12 cellular contexts compared by ENCODE assay signal in the genomic region with DNA sequence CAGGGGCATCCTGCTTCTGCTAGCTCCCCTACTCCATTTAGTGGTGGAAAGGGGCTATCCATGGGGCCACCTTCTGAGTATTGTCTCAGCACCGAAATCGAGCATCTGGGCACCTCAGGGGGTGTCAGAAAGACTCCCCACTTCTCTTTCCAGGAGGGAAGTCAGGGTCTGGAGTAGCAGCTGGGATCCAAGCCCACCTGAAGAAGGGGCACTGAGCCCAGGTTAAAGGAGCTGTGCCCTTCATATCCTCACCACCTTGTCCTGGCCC. TPM values are rescaled to one million over a fixed set of nuclear protein-coding genes. Genes with fewer than 3 reads are reported as not detected.
DNase-seq lines count a peak whose midpoint lies in the region; FAIRE-seq and TF ChIP-seq lines count a peak whose summit lies in the region.
"Had no signal": no experiment of that assay in that cellular context is flagged by ENCODE, and none has a peak within 500 bp of the region (broad histone marks: within the 10 kb centered on the region; RNA-seq: fewer than 3 reads in every experiment).

No MANE protein-coding gene starts in this region.

- H3K9ac ChIP-seq in HUES48 (ENCODE audit: low read depth, low read length): no peak overlapping the region; the same call in 1 of the 2 replicates
- H3K9ac ChIP-seq in colonic mucosa (ENCODE audit: low read depth in 2 of 2, low read length in 2 of 2): peak overlapping the region; percentile 46 to 56

- H3K27ac Mint-ChIP-seq in mesothelial cell of epicardium: peak overlapping the region; percentile 98
- H3K27ac Mint-ChIP-seq in activated T-cell treated with anti-CD3 and anti-CD28 coated beads, Interleukin-2, amount 50 U/mL, for 24 hours: no peak overlapping the region

- H3K4me1 Mint-ChIP-seq in mesothelial cell of epicardium: peaks cover 54% of the 10 kb centered on the region
- peaks cover 17% of the 10 kb centered on the region for H3K4me1 Mint-ChIP-seq in activated T-cell treated with anti-CD3 and anti-CD28 coated beads, Interleukin-2, amount 50 U/mL, for 24 hours (ENCODE audit: low read depth)

- H3K36me3 Mint-ChIP-seq in mesothelial cell of epicardium: peaks cover 6% of the 10 kb centered on the region
- H3K36me3 Mint-ChIP-seq in activated T-cell treated with anti-CD3 and anti-CD28 coated beads, Interleukin-2, amount 50 U/mL, for 24 hours (ENCODE audit: low read depth): no peaks in the 10 kb centered on the region

- no peak for FAIRE-seq in small intestine (lab: Jason Lieb, UNC)
- FAIRE-seq: TTC549 had no signal

- H3K36me3 ChIP-seq in HUES48 (ENCODE audit: control insufficient read depth, insufficient read depth, low read length) (no peaks in the 10 kb centered on the region; the same call in 1 of the 2 replicates), colonic mucosa (no peaks in the 10 kb centered on the region), testis (ENCODE audit: low read depth, missing control alignments) (no peaks in the 10 kb centered on the region), small intestine (ENCODE audit: control insufficient read depth in 2 of 2, insufficient read depth in 2 of 2, low read length in 2 of 2) (no peaks in the 10 kb centered on the region)

- no peaks in the 10 kb centered on the region for H3K9me3 Mint-ChIP-seq in mesothelial cell of epicardium
- H3K9me3 Mint-ChIP-seq in activated T-cell treated with anti-CD3 and anti-CD28 coated beads, Interleukin-2, amount 50 U/mL, for 24 hours: no peaks in the 10 kb centered on the region

- TF ChIP-seq CTCF in colonic mucosa (IDR thresholded peaks at IDR 0.05) (no peak), mesothelial cell of epicardium (IDR thresholded peaks at IDR 0.05; ENCODE audit: unreplicated experiment) (no peak), testis (IDR thresholded peaks at IDR 0.05) (no peak)

- H3K4me1 ChIP-seq in HUES48 (ENCODE audit: control insufficient read depth, insufficient read depth, low read length) (peaks cover 32% of the 10 kb centered on the region), colonic mucosa (no peaks in the 10 kb centered on the region), testis (peaks cover 29% of the 10 kb centered on the region), small intestine (ENCODE audit: control insufficient read depth in 2 of 2, insufficient read depth in 1 of 2, low read depth in 1 of 2, low read length in 1 of 2) (no peaks in the 10 kb centered on the region)

- H3K9me3 ChIP-seq in HUES48 (ENCODE audit: control insufficient read depth, insufficient read depth, low read length): no peaks in the 10 kb centered on the region
- H3K9me3 ChIP-seq in colonic mucosa: no peaks in the 10 kb centered on the region
- no peaks in the 10 kb centered on the region for H3K9me3 ChIP-seq in testis
- no peaks in the 10 kb centered on the region for H3K9me3 ChIP-seq in small intestine (ENCODE audit: control insufficient read depth, low read depth)

- peaks cover 8% of the 10 kb centered on the region for H3K27me3 Mint-ChIP-seq in mesothelial cell of epicardium (ENCODE audit: low read depth)
- H3K27me3 Mint-ChIP-seq in activated T-cell treated with anti-CD3 and anti-CD28 coated beads, Interleukin-2, amount 50 U/mL, for 24 hours: peaks cover 40% of the 10 kb centered on the region

- intact Hi-C loops in colonic mucosa (cut with DNase I) (no loop called here), testis (cut with DNase I; ENCODE audit: low total_unique reads) (no loop called here)

- H3K4me3 ChIP-seq in HUES48 (ENCODE audit: low read depth, low read length) (peak overlapping the region; percentile 55), colonic mucosa (peak overlapping the region; percentile 39), testis (no peak overlapping the region), small intestine (ENCODE audit: low read depth in 1 of 2, low read length in 2 of 2) (no peak overlapping the region)

- peak overlapping the region; percentile 88 for H3K4me3 Mint-ChIP-seq in mesothelial cell of epicardium
- no peak overlapping the region for H3K4me3 Mint-ChIP-seq in activated T-cell treated with anti-CD3 and anti-CD28 coated beads, Interleukin-2, amount 50 U/mL, for 24 hours

- TF ChIP-seq POLR2A in testis (IDR thresholded peaks at IDR 0.05): no peak

- H3K27ac ChIP-seq in HUES48 (ENCODE audit: low read depth, low read length) (peak overlapping the region; percentile 83), colonic mucosa (peak overlapping the region; percentile 64), testis (peak overlapping the region; percentile 59 to 61), small intestine (ENCODE audit: low read depth in 1 of 2, low read length in 1 of 2) (peak overlapping the region in 1 of 2 donors; percentile 51)
- H3K27ac ChIP-seq: epithelial cell of prostate had no signal

- WGBS in testis, 2 donors: 47 to 60% methylated on average over 2 of the region's 2 CpGs
- 22 to 48% (median 30%) methylated on average over 2 of the region's 2 CpGs for WGBS in small intestine, 3 donors

- H3K27me3 ChIP-seq in HUES48 (ENCODE audit: control insufficient read depth, insufficient read depth, low read length) (peaks cover 29% of the 10 kb centered on the region), colonic mucosa (peaks cover 28% of the 10 kb centered on the region), testis (no peaks in the 10 kb centered on the region), small intestine (ENCODE audit: control insufficient read depth in 2 of 2, insufficient read depth in 2 of 2, low read length in 2 of 2) (peaks cover 0 to 9% of the 10 kb centered on the region in 2 donors)

- DNase-seq in colonic mucosa (no peak), mesothelial cell of epicardium (ENCODE audit: low spot score in 2 of 2, unreplicated experiment in 2 of 2) (no peak), testis (no peak), activated gamma-delta T cell treated with Interleukin-2 at 50 U/mL for 16 hours (no peak), small intestine (no peak), NCI-H128 (lab: John Stamatoyannopoulos, UW; ENCODE audit: unreplicated experiment) (no peak)
- DNase-seq in activated T-cell treated with anti-CD3 and anti-CD28 coated beads, Interleukin-2, amount 50 U/mL, for 24 hours: no peak
- DNase-seq: NCI-H1105 treated with DMSO at 0.1 percent for 48 hours; stimulated activated CD4-positive, alpha-beta T cell treated with anti-CD3 and anti-CD28 coated beads, Interleukin-2, amount 100 ng/mL, for 48 hours had no signal

RNA-seq across cellular contexts. Expression of gene FLNC, which starts 2.6 kb away (rescaled TPM):
- total RNA-seq in colonic mucosa (10 to 100 TPM in 1 of 2 donors, 1 to 10 TPM in 1; 4.5 to 88.6 TPM), mesothelial cell of epicardium (176 to 188 TPM (median 184 TPM) in 3 replicates), testis (10 to 100 TPM in 1 of 2 donors, 1 to 10 TPM in 1; 8.8 to 14.4 TPM)
- polyA plus RNA-seq in testis (ENCODE audit: insufficient read depth, low read depth, low replicate concordance) (21.4 TPM), small intestine (10 to 100 TPM in 2 of 3 donors, 1 to 10 TPM in 1; 8.1 to 13.0 (median 10.1) TPM)

RNA-seq across cellular contexts. Expression of gene ATP6V1F, which starts 29.8 kb away (rescaled TPM):
- total RNA-seq in colonic mucosa (100 to 1,000 TPM in 1 of 2 donors, 10 to 100 TPM in 1; 94.4 to 105 TPM), mesothelial cell of epicardium (122 to 123 TPM (median 122 TPM) in 3 replicates), testis (100 to 1,000 TPM; 133 to 166 TPM)
- polyA plus RNA-seq in testis (ENCODE audit: insufficient read depth, low read depth, low replicate concordance) (414 TPM), small intestine (100 to 1,000 TPM; 145 to 239 (median 162) TPM)

RNA-seq across cellular contexts. Expression of gene CCDC136, which starts 41.0 kb away (rescaled TPM):
- total RNA-seq in colonic mucosa (1 to 10 TPM in 1 of 2 donors, under 1 TPM in 1; 0.64 to 5.8 TPM), mesothelial cell of epicardium (34.6 to 39.1 TPM (median 34.8 TPM) in 3 replicates), testis (100 to 1,000 TPM; 265 to 553 TPM)
- polyA plus RNA-seq in testis (ENCODE audit: insufficient read depth, low read depth, low replicate concordance) (564 TPM), small intestine (1 to 10 TPM in 1 of 3 donors, under 1 TPM in 2; 0.22 to 2.3 (median 0.81) TPM)

RNA-seq across cellular contexts. Expression of gene OPN1SW, which starts 57.2 kb away (rescaled TPM):
- total RNA-seq in colonic mucosa: not detected
- not detected in 3 replicates for total RNA-seq in mesothelial cell of epicardium
- not detected for total RNA-seq in testis
- polyA plus RNA-seq in testis (ENCODE audit: insufficient read depth, low read depth, low replicate concordance): not detected
- not detected for polyA plus RNA-seq in small intestine

Comparison
In these comparisons a context has a peak if more than half of its experiments do, and no peak if none do; other contexts are left out.
1. H3K4me3 ChIP-seq: peak in HUES48 (single experiment) and colonic mucosa (single experiment); none in testis (0 of 2) and small intestine (0 of 2).